In the genomic region with DNA sequence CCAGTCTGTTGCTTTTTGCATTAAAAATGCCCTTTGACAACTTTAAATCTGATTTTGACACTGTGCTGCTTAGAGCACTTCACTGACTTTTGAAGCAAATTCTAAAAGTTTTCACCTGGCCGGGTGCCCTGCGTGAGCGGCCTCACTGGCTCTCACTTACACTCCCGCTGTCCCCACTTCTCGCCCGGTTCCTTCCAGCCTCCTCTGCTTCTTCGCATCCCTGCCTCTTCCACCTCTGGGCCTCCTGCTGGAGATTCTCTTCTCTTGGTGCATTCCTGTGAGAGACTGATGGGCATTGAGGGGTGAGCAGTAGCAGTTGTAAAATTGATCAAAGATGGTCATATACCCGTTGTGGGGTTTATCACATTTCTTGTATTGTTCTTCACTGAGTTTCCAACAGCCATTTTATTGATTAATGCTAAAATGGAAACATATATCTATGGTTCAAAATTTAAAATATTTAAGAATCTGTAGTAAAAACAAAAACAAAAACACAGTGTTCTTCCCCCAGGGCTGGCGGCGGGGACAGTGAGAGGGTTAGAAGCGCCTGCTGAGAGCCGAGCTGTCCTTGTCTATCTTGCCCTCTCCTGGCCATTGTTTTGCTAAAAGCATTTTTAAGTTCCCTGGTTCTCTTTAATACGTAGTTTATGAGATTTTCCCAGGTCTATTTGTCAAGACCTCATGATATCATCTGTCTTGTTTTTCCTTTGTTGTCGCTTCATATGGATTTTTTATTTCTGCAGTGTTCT, we compare ENCODE assay signal across 6 cellular contexts.
DNase-seq lines count a peak whose midpoint lies in the region; ATAC-seq, FAIRE-seq and TF ChIP-seq lines count a peak whose summit lies in the region.
"Not testable (repeated sequence)": the region's sequence is repeated elsewhere in the genome, so short reads cannot be mapped to it uniquely, and the experiment has no call there.

No MANE protein-coding gene starts in this region.

- not testable (repeated sequence) for H3K18ac ChIP-seq in H1 (ENCODE audit: extremely low read depth, low read length)

- not testable (repeated sequence) for H2BK5ac ChIP-seq in H1 (ENCODE audit: low read depth, low read length)

- not testable (repeated sequence) for TF ChIP-seq POLR2A in A549 (IDR thresholded peaks at IDR 0.05; ENCODE audit: low read length); H1 (IDR thresholded peaks at IDR 0.05; ENCODE audit: control extremely low read depth in 1 of 2, low read depth in 2 of 2, low read length in 2 of 2); thyroid gland (IDR thresholded peaks at IDR 0.05)

- TF ChIP-seq CTCF in A549 (IDR thresholded peaks at IDR 0.05); GM23338 (conservative IDR thresholded peaks at IDR 0.05; ENCODE audit: low read depth in 2 of 2); WTC11 (IDR thresholded peaks at IDR 0.05); H1 (IDR thresholded peaks at IDR 0.05; ENCODE audit: control extremely low read depth in 1 of 3, insufficient read depth in 1 of 3, low read depth in 1 of 3, low read length in 3 of 3); kidney (IDR thresholded peaks at IDR 0.05; ENCODE audit: borderline replicate concordance, extremely low read depth, insufficient read depth); thyroid gland (IDR thresholded peaks at IDR 0.05): not testable (repeated sequence)

- WGBS in A549 (ENCODE audit: missing lambda C conversion rate), result 91% methylated on average over 7 of the region's 14 CpGs
- whole genome bisulfite sequencing in H1 (ENCODE audit: extremely low coverage in 1 of 2, insufficient coverage in 1 of 2, insufficient read length in 1 of 2, insufficient replicate concordance in 2 of 2, low coverage in 1 of 2, low lambda C conversion rate in 2 of 2, missing lambda C conversion rate in 1 of 2), 2 experiments, result 85% methylated on average over 7 of the region's 14 CpGs; no CpG with 5 or more reads in 1 of the 2 experiments
- WGBS in thyroid gland, 2 donors, result 35 to 51% methylated on average over 7 of the region's 14 CpGs

- not testable (repeated sequence) for H3K79me1 ChIP-seq in H1 (ENCODE audit: low read depth, low read length)

- not testable (repeated sequence) for H3F3A ChIP-seq in GM23338 (replicated peaks; ENCODE audit: low read depth)

- not testable (repeated sequence) for H3K79me2 ChIP-seq in GM23338 (replicated peaks; ENCODE audit: insufficient read depth); H1 (ENCODE audit: control insufficient read depth in 1 of 2, insufficient read depth in 2 of 2, low read length in 2 of 2)

- not testable (repeated sequence) for H2BK120ac ChIP-seq in H1 (replicated peaks; ENCODE audit: low read depth, low read length)

- H3K4me3 ChIP-seq in A549; GM23338; H1 (ENCODE audit: extremely low read depth in 1 of 4, insufficient read depth in 2 of 4, low read depth in 3 of 4, low read length in 4 of 4); kidney (ENCODE audit: low read length in 2 of 2); thyroid gland (replicated peaks in 1 of 3): not testable (repeated sequence)

- not testable (repeated sequence) for H3K4me2 ChIP-seq in A549; GM23338; H1 (ENCODE audit: insufficient read depth in 1 of 2, low read depth in 2 of 2, low read length in 2 of 2)

- CTCF ChIA-PET in A549 (lab: Yijun Ruan, JAX); WTC11 (lab: Charles Lee); H1 (lab: Charles Lee; ENCODE audit: partially characterized antibody): not testable (repeated sequence)

- FAIRE-seq in A549 (lab: Jason Lieb, UNC) (peak; percentile 94), H1 (lab: Jason Lieb, UNC) (peak; percentile 91)
- not testable (repeated sequence) for FAIRE-seq in kidney (lab: Jason Lieb, UNC)

- not testable (repeated sequence) for TF ChIP-seq RAD21 in A549 (conservative IDR thresholded peaks at IDR 0.05 in 1 of 2, IDR thresholded peaks at IDR 0.05 in 1 of 2); H1 (IDR thresholded peaks at IDR 0.05 in 1 of 2, conservative IDR thresholded peaks at IDR 0.05 in 1 of 2; ENCODE audit: low read depth in 2 of 2, low read length in 2 of 2)

- ATAC-seq in A549 (peak; percentile 42; a peak in 2 of 6 replicates), GM23338 (peak; percentile 86), WTC11 (peak; percentile 78)

- not testable (repeated sequence) for H3K4me1 ChIP-seq in A549; GM23338 (ENCODE audit: insufficient read depth); H1 (replicated peaks in 1 of 4; ENCODE audit: control insufficient read depth in 3 of 4, insufficient read depth in 4 of 4, low read length in 3 of 4); kidney (ENCODE audit: control insufficient read depth in 1 of 2, insufficient read depth in 1 of 2, low read depth in 1 of 2, low read length in 2 of 2); thyroid gland

- H3K9me3 ChIP-seq in A549; H1 (ENCODE audit: insufficient read depth in 2 of 2, low read depth in 1 of 2, low read length in 1 of 2); kidney (ENCODE audit: control insufficient read depth in 1 of 2, low read length in 2 of 2); thyroid gland: not testable (repeated sequence)

- H3K56ac ChIP-seq in H1 (replicated peaks; ENCODE audit: insufficient read length, low read depth, low read length), result not testable (repeated sequence)

- H3K27me3 Mint-ChIP-seq in GM23338 (ENCODE audit: insufficient read depth, low read depth, poor library complexity); WTC11 (ENCODE audit: low read depth): not testable (repeated sequence)

- not testable (repeated sequence) for H2AK5ac ChIP-seq in H1 (ENCODE audit: low read depth, low read length)

- not testable (repeated sequence) for H3K9me3 Mint-ChIP-seq in GM23338, WTC11

- not testable (repeated sequence) for H3K4me3 Mint-ChIP-seq in GM23338, WTC11

- not testable (repeated sequence) for H3K4me1 Mint-ChIP-seq in GM23338, WTC11

- H4K8ac ChIP-seq in H1 (ENCODE audit: extremely low read depth, insufficient read depth, low read length), result not testable (repeated sequence)

- H2AFZ ChIP-seq in GM23338; H1 (ENCODE audit: low read length): not testable (repeated sequence)

- intact Hi-C loops in kidney (cut with DNase I); thyroid gland (cut with DNase I): not testable (repeated sequence)

- not testable (repeated sequence) for H3K14ac ChIP-seq in H1 (ENCODE audit: insufficient read length)

- H3K9me2 ChIP-seq in GM23338 (ENCODE audit: insufficient read depth), result not testable (repeated sequence)

- not testable (repeated sequence) for H3K27ac Mint-ChIP-seq in GM23338, WTC11

- not testable (repeated sequence) for DNase-seq in A549 (ENCODE audit: low read depth in 1 of 2, low spot score in 1 of 2); GM23338 (ENCODE audit: low spot score); H1 (ENCODE audit: low read depth in 1 of 2, low spot score in 2 of 2)
- peak; percentile 20 for DNase-seq in WTC11 (ENCODE audit: low spot score)
- peak; percentile 17 for DNase-seq in kidney
- peak; percentile 4 to 9 for DNase-seq in thyroid gland

- H2BK20ac ChIP-seq in H1 (ENCODE audit: low read length), result not testable (repeated sequence)

- H3K27ac ChIP-seq in A549; GM23338 (ENCODE audit: low read depth); H1 (ENCODE audit: low read depth, low read length); kidney (ENCODE audit: low read depth in 2 of 2, low read length in 2 of 2); thyroid gland: not testable (repeated sequence)

- not testable (repeated sequence) for H4K91ac ChIP-seq in H1 (replicated peaks; ENCODE audit: insufficient read length, low read length)

- H3K4ac ChIP-seq in H1 (replicated peaks; ENCODE audit: insufficient read length, low read depth, low read length), result not testable (repeated sequence)

- TF ChIP-seq EP300 in A549 (IDR thresholded peaks at IDR 0.05); H1 (IDR thresholded peaks at IDR 0.05; ENCODE audit: borderline replicate concordance in 1 of 2, low read depth in 2 of 2, low read length in 2 of 2): not testable (repeated sequence)

- H3K9ac ChIP-seq in H1 (replicated peaks in 1 of 4; ENCODE audit: extremely low read depth in 1 of 4, low read depth in 3 of 4, low read length in 3 of 4); kidney (ENCODE audit: low read length in 2 of 2): not testable (repeated sequence)

- H4K20me1 ChIP-seq in GM23338 (replicated peaks; ENCODE audit: insufficient read depth); H1 (replicated peaks in 1 of 2; ENCODE audit: control insufficient read depth in 1 of 2, insufficient read depth in 2 of 2, low read length in 2 of 2): not testable (repeated sequence)

- not testable (repeated sequence) for H2BK12ac ChIP-seq in H1 (ENCODE audit: low read depth, low read length)

- POLR2A ChIA-PET in A549 (lab: Yijun Ruan, JAX); WTC11 (lab: Charles Lee); H1 (lab: Charles Lee; ENCODE audit: partially characterized antibody): not testable (repeated sequence)

- not testable (repeated sequence) for H3K23ac ChIP-seq in H1 (ENCODE audit: insufficient read length)

- not testable (repeated sequence) for H3K36me3 ChIP-seq in GM23338 (ENCODE audit: insufficient read depth); H1 (ENCODE audit: control insufficient read depth in 2 of 4, insufficient read depth in 4 of 4, low read length in 3 of 4); kidney (ENCODE audit: control insufficient read depth in 1 of 2, insufficient read depth in 2 of 2, low read length in 2 of 2); thyroid gland

- not testable (repeated sequence) for H2BK15ac ChIP-seq in H1 (ENCODE audit: low read length)

- H3K27me3 ChIP-seq in GM23338 (ENCODE audit: insufficient read depth); H1 (replicated peaks in 1 of 4; ENCODE audit: control insufficient read depth in 3 of 4, extremely low read depth in 1 of 4, insufficient read depth in 3 of 4, low read length in 3 of 4); thyroid gland: not testable (repeated sequence)

- H3K23me2 ChIP-seq in H1 (ENCODE audit: low read depth, low read length), result not testable (repeated sequence)

- not testable (repeated sequence) for H4K5ac ChIP-seq in H1 (ENCODE audit: insufficient read length, low read depth, low read length)

- not testable (repeated sequence) for H3K36me3 Mint-ChIP-seq in GM23338 (ENCODE audit: low read depth); WTC11
